9 cellular contexts compared by ENCODE assay signal in the genomic region with DNA sequence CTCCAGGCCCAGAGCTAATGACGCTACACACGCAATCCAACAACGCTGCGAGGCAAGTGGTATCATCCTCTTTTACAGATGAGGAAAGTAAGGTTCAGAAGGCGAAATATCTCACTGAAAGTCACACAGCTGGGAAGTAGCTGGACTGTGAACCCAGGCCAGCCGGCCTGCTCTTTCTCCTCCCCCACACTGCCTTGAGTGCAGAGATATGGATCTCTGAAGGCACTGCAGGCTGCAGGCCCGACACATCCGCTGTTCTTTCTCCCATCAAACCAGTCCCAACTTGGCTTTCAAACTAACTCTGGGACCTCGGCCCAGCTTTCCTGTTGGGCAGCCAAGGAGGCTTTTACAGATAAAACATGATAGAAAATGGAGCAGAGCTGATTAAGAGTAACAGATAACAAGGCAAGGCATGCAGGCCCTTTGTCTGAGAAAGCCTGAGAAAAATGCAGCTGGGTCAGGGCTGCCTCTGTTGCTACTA.
A peak's percentile ranks its signal among the peaks of the same experiment; 100 is the strongest.
DNase-seq lines count a peak whose midpoint lies in the region; ATAC-seq and TF ChIP-seq lines count a peak whose summit lies in the region.
"Had no signal": no experiment of that assay in that cellular context is flagged by ENCODE, and none has a peak within 500 bp of the region (broad histone marks: within the 10 kb centered on the region; RNA-seq: fewer than 3 reads in every experiment).

No MANE protein-coding gene starts in this region.

- H3K27ac ChIP-seq in BLaER1 (peak overlapping the region; percentile 59), SK-N-SH (ENCODE audit: low read depth in 2 of 2, low read length in 1 of 2) (peak overlapping the region; percentile 68 to 80), ovary (no peak overlapping the region)
- H3K27ac ChIP-seq: foreskin keratinocyte had no signal

- TF ChIP-seq RAD21 in SK-N-SH (IDR thresholded peaks at IDR 0.05; ENCODE audit: low read length) = 0 out of 2 replicates have a peak, but pooled peaks have one; percentile 1

- H3K4me3 ChIP-seq in BLaER1 = no peak overlapping the region
- no peak overlapping the region for H3K4me3 ChIP-seq in SK-N-SH (ENCODE audit: low read depth in 2 of 2, low read length in 1 of 2)
- H3K4me3 ChIP-seq in fibroblast of villous mesenchyme (ENCODE audit: low read depth, low read length) = no peak overlapping the region
- no peak overlapping the region for H3K4me3 ChIP-seq in ovary
- no peak overlapping the region for H3K4me3 ChIP-seq in HAP-1

- H3K9me3 ChIP-seq in BLaER1 (no peaks in the 10 kb centered on the region), SK-N-SH (no peaks in the 10 kb centered on the region), ovary (no peaks in the 10 kb centered on the region), HAP-1 (no peaks in the 10 kb centered on the region)

- in situ Hi-C loops in HAP-1 (cut with MboI; ENCODE audit: low sequenced_read_pairs) = no loop called here

- no peaks in the 10 kb centered on the region for H3K27me3 ChIP-seq in BLaER1
- no peaks in the 10 kb centered on the region for H3K27me3 ChIP-seq in SK-N-SH (ENCODE audit: insufficient read depth)
- no peaks in the 10 kb centered on the region for H3K27me3 ChIP-seq in ovary
- no peaks in the 10 kb centered on the region for H3K27me3 ChIP-seq in HAP-1 (ENCODE audit: low read depth)
- H3K27me3 ChIP-seq: foreskin keratinocyte had no signal

- H2AFZ ChIP-seq in SK-N-SH (ENCODE audit: low read depth) = peak overlapping the region; percentile 77

- TF ChIP-seq EP300 in SK-N-SH (IDR thresholded peaks at IDR 0.05; ENCODE audit: borderline replicate concordance in 1 of 2, low read depth in 1 of 2, low read length in 1 of 2) = peak; percentile 59 to 75
- TF ChIP-seq EP300 in ovary (IDR thresholded peaks at IDR 0.05) = no peak

- H3K79me2 ChIP-seq in SK-N-SH (ENCODE audit: insufficient read depth) = no peaks in the 10 kb centered on the region

- TF ChIP-seq CTCF in SK-N-SH (IDR thresholded peaks at IDR 0.05) (no peak), fibroblast of villous mesenchyme (IDR thresholded peaks at IDR 0.05; ENCODE audit: insufficient read depth, low read depth, low read length) (no peak), ovary (IDR thresholded peaks at IDR 0.05) (no peak)

- CTCF ChIA-PET in SK-N-SH (lab: Yijun Ruan, JAX) = interaction anchor here (1.1 to 5.0 kb wide), 4 partner anchors 18 to 194 kb away, joined by 3 to 28 read pairs (median 7); no protein-coding TSS in a partner anchor

- TF ChIP-seq POLR2A in ovary (IDR thresholded peaks at IDR 0.05) = no peak

- H4K20me1 ChIP-seq in BLaER1 (no peaks in the 10 kb centered on the region), SK-N-SH (ENCODE audit: insufficient read depth) (no peaks in the 10 kb centered on the region)

- 0 out of 2 replicates have a peak overlapping the region, but pooled peaks have one; percentile 3 for H3K9ac ChIP-seq in BLaER1
- H3K9ac ChIP-seq in SK-N-SH = peak overlapping the region; percentile 30; the same call in 1 of the 2 replicates

- no peaks in the 10 kb centered on the region for H3K9me2 ChIP-seq in SK-N-SH

- ATAC-seq in HG02973 (IDR thresholded peaks at IDR 0.05; ENCODE audit: unreplicated experiment) = no peak
- ATAC-seq: foreskin keratinocyte had no signal

- WGBS in SK-N-SH (ENCODE audit: low lambda C conversion rate) = 72% methylated on average over 8 of the region's 9 CpGs
- WGBS in ovary, 3 donors = 19 to 31% (median 24%) methylated on average over 9 of the region's 9 CpGs

- intact Hi-C loops in ovary (cut with DNase I) = no loop called here

- DNase-seq in SK-N-SH (peak; percentile 32), fibroblast of villous mesenchyme (ENCODE audit: low read depth) (peak; percentile 83), ovary (peak in 3 of 5 donors; percentile 39 to 56 (median 47)), HAP-1 (ENCODE audit: low spot score in 2 of 2) (no peak), iPS-NIHi11 (ENCODE audit: low spot score) (no peak)
- DNase-seq in stimulated activated CD4-positive, alpha-beta T cell treated with anti-CD3 and anti-CD28 coated beads, Interleukin-4, amount 100 ng/mL, for 4 hours = no peak

- H3K4me1 ChIP-seq in BLaER1 (peaks cover 99% of the 10 kb centered on the region), SK-N-SH (ENCODE audit: control insufficient read depth in 1 of 2, insufficient read depth in 2 of 2, low read depth in 1 of 2, low read length in 1 of 2) (peaks cover 35 to 46% of the 10 kb centered on the region in 2 experiments), ovary (ENCODE audit: insufficient read depth) (peaks cover 8% of the 10 kb centered on the region), HAP-1 (peaks cover 7% of the 10 kb centered on the region)

- peaks cover 35% of the 10 kb centered on the region for H3F3A ChIP-seq in SK-N-SH (replicated peaks; ENCODE audit: insufficient read depth)

- POLR2A ChIA-PET in SK-N-SH (lab: Yijun Ruan, JAX) = no interaction called here

- H3K4me2 ChIP-seq in BLaER1 = peak overlapping the region; percentile 73
- 0 out of 2 replicates have a peak overlapping the region, but pooled peaks have one; percentile 11 for H3K4me2 ChIP-seq in SK-N-SH

- H3K36me3 ChIP-seq in BLaER1 (no peaks in the 10 kb centered on the region), SK-N-SH (replicated peaks in 1 of 2; ENCODE audit: control insufficient read depth in 1 of 2, insufficient read depth in 2 of 2, low read length in 1 of 2) (no peaks in the 10 kb centered on the region), ovary (no peaks in the 10 kb centered on the region), HAP-1 (replicated peaks) (no peaks in the 10 kb centered on the region)

TF ChIP-seq in SK-N-SH, 30 proteins besides CTCF, POLR2A, EP300 and RAD21:
- TF ChIP-seq RXRA (IDR thresholded peaks at IDR 0.05; ENCODE audit: borderline replicate concordance, low read depth) = no peak
- no peak for TF ChIP-seq JUND (IDR thresholded peaks at IDR 0.05)
- TF ChIP-seq MEF2A (IDR thresholded peaks at IDR 0.05; ENCODE audit: borderline replicate concordance, low read depth) = no peak
- peak; percentile 39; the same call in 1 of the 2 replicates for TF ChIP-seq PBX3 (IDR thresholded peaks at IDR 0.05)
- TF ChIP-seq TAF1 (IDR thresholded peaks at IDR 0.05; ENCODE audit: borderline replicate concordance, low read depth, low read length) = no peak
- TF ChIP-seq GATA2 (CRISPR knock-in tag; IDR thresholded peaks at IDR 0.05) = peak; percentile 82
- no peak for TF ChIP-seq POLR2AphosphoS5 (IDR thresholded peaks at IDR 0.05; ENCODE audit: low read depth, low read length)
- TF ChIP-seq CHD2 (IDR thresholded peaks at IDR 0.05; ENCODE audit: low read length, partially characterized antibody) = peak; percentile 36
- TF ChIP-seq TCF12 (IDR thresholded peaks at IDR 0.05) = peak; percentile 85
- peak; percentile 67; the same call in 1 of the 2 replicates for TF ChIP-seq TEAD4 (IDR thresholded peaks at IDR 0.05; ENCODE audit: borderline replicate concordance, insufficient read depth)
- peak; percentile 80 for TF ChIP-seq NFIC (IDR thresholded peaks at IDR 0.05; ENCODE audit: borderline replicate concordance)
- peak; percentile 51; the same call in 1 of the 2 replicates for TF ChIP-seq RCOR1 (IDR thresholded peaks at IDR 0.05; ENCODE audit: low read length)
- TF ChIP-seq SIN3A (IDR thresholded peaks at IDR 0.05; ENCODE audit: borderline replicate concordance, low read depth, low read length) = no peak
- TF ChIP-seq USF2 (IDR thresholded peaks at IDR 0.05; ENCODE audit: borderline replicate concordance, low read depth, low read length) = no peak
TF ChIP-seq in SK-N-SH: peak in this region for 7.

Comparison
In these comparisons a context has a peak if more than half of its experiments do, and no peak if none do; other contexts are left out.
1. H3K27ac ChIP-seq: peak in BLaER1 (single experiment) and SK-N-SH (2 of 2); none in ovary (0 of 2).
2. DNase-seq: peak in SK-N-SH (single experiment), fibroblast of villous mesenchyme (single experiment) and ovary (3 of 5); none in stimulated activated CD4-positive, alpha-beta T cell treated with anti-CD3 and anti-CD28 coated beads, Interleukin-4, amount 100 ng/mL, for 4 hours (0 of 2), HAP-1 (0 of 2) and iPS-NIHi11 (single experiment).